ENCODE assay signal across 2 cellular contexts in the genomic region with DNA sequence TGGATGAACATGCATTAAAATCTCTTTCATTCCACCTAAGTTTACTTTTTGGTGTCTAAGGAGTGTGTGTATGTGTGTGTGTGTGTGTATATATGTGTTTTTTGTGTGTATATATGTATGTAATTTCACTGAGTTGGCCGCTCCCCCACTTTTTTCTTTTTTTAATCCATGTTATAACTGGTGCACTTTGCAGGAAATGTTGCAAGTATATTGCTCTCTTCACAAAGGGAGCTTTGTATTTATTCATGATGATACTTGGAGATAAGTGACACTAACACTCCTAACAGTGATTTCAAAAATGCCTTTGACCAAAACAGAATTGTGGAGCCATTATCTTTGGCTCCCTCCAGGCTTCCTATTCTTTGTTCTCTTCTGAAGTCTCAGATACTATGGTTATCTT.
TF ChIP-seq lines count a peak whose summit lies in the region.

No MANE protein-coding gene starts in this region.

TF ChIP-seq in K562, 482 proteins besides CTCF, POLR2A, EP300 and RAD21 (continued from another document):
- TF ChIP-seq CBX3 (IDR thresholded peaks at IDR 0.05; ENCODE audit: borderline replicate concordance in 1 of 2, low read length in 2 of 2) (no peak), JUNB (CRISPR knock-in tag; conservative IDR thresholded peaks at IDR 0.05) (no peak)
- TF ChIP-seq, protein P1, sequence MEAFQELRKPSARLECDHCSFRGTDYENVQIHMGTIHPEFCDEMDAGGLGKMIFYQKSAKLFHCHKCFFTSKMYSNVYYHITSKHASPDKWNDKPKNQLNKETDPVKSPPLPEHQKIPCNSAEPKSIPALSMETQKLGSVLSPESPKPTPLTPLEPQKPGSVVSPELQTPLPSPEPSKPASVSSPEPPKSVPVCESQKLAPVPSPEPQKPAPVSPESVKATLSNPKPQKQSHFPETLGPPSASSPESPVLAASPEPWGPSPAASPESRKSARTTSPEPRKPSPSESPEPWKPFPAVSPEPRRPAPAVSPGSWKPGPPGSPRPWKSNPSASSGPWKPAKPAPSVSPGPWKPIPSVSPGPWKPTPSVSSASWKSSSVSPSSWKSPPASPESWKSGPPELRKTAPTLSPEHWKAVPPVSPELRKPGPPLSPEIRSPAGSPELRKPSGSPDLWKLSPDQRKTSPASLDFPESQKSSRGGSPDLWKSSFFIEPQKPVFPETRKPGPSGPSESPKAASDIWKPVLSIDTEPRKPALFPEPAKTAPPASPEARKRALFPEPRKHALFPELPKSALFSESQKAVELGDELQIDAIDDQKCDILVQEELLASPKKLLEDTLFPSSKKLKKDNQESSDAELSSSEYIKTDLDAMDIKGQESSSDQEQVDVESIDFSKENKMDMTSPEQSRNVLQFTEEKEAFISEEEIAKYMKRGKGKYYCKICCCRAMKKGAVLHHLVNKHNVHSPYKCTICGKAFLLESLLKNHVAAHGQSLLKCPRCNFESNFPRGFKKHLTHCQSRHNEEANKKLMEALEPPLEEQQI (IDR thresholded peaks at IDR 0.05), result no peak
- TF ChIP-seq, protein P2, sequence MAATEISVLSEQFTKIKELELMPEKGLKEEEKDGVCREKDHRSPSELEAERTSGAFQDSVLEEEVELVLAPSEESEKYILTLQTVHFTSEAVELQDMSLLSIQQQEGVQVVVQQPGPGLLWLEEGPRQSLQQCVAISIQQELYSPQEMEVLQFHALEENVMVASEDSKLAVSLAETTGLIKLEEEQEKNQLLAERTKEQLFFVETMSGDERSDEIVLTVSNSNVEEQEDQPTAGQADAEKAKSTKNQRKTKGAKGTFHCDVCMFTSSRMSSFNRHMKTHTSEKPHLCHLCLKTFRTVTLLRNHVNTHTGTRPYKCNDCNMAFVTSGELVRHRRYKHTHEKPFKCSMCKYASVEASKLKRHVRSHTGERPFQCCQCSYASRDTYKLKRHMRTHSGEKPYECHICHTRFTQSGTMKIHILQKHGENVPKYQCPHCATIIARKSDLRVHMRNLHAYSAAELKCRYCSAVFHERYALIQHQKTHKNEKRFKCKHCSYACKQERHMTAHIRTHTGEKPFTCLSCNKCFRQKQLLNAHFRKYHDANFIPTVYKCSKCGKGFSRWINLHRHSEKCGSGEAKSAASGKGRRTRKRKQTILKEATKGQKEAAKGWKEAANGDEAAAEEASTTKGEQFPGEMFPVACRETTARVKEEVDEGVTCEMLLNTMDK (IDR thresholded peaks at IDR 0.05; ENCODE audit: borderline replicate concordance, insufficient read depth, low read depth, low read length, poor library complexity, severe bottlenecking), result no peak

TF ChIP-seq in liver, 16 proteins besides CTCF, POLR2A, EP300 and RAD21 (continued from another document):
- TF ChIP-seq, protein P3, sequence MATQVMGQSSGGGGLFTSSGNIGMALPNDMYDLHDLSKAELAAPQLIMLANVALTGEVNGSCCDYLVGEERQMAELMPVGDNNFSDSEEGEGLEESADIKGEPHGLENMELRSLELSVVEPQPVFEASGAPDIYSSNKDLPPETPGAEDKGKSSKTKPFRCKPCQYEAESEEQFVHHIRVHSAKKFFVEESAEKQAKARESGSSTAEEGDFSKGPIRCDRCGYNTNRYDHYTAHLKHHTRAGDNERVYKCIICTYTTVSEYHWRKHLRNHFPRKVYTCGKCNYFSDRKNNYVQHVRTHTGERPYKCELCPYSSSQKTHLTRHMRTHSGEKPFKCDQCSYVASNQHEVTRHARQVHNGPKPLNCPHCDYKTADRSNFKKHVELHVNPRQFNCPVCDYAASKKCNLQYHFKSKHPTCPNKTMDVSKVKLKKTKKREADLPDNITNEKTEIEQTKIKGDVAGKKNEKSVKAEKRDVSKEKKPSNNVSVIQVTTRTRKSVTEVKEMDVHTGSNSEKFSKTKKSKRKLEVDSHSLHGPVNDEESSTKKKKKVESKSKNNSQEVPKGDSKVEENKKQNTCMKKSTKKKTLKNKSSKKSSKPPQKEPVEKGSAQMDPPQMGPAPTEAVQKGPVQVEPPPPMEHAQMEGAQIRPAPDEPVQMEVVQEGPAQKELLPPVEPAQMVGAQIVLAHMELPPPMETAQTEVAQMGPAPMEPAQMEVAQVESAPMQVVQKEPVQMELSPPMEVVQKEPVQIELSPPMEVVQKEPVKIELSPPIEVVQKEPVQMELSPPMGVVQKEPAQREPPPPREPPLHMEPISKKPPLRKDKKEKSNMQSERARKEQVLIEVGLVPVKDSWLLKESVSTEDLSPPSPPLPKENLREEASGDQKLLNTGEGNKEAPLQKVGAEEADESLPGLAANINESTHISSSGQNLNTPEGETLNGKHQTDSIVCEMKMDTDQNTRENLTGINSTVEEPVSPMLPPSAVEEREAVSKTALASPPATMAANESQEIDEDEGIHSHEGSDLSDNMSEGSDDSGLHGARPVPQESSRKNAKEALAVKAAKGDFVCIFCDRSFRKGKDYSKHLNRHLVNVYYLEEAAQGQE (IDR thresholded peaks at IDR 0.05), result no peak
- TF ChIP-seq, protein P4, sequence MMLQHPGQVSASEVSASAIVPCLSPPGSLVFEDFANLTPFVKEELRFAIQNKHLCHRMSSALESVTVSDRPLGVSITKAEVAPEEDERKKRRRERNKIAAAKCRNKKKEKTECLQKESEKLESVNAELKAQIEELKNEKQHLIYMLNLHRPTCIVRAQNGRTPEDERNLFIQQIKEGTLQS (IDR thresholded peaks at IDR 0.05), result no peak
- TF ChIP-seq FOXA2 (IDR thresholded peaks at IDR 0.05), result no peak
- TF ChIP-seq, protein P5, sequence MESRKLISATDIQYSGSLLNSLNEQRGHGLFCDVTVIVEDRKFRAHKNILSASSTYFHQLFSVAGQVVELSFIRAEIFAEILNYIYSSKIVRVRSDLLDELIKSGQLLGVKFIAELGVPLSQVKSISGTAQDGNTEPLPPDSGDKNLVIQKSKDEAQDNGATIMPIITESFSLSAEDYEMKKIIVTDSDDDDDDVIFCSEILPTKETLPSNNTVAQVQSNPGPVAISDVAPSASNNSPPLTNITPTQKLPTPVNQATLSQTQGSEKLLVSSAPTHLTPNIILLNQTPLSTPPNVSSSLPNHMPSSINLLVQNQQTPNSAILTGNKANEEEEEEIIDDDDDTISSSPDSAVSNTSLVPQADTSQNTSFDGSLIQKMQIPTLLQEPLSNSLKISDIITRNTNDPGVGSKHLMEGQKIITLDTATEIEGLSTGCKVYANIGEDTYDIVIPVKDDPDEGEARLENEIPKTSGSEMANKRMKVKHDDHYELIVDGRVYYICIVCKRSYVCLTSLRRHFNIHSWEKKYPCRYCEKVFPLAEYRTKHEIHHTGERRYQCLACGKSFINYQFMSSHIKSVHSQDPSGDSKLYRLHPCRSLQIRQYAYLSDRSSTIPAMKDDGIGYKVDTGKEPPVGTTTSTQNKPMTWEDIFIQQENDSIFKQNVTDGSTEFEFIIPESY (IDR thresholded peaks at IDR 0.05), result no peak
- no peak for TF ChIP-seq RXRA (IDR thresholded peaks at IDR 0.05)
- no peak for TF ChIP-seq HNF4G (IDR thresholded peaks at IDR 0.05)
- TF ChIP-seq, protein P6, sequence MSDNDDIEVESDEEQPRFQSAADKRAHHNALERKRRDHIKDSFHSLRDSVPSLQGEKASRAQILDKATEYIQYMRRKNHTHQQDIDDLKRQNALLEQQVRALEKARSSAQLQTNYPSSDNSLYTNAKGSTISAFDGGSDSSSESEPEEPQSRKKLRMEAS (IDR thresholded peaks at IDR 0.05), result no peak
- no peak for TF ChIP-seq JUND (IDR thresholded peaks at IDR 0.05)
- no peak for TF ChIP-seq TAF1 (conservative IDR thresholded peaks at IDR 0.05)
- TF ChIP-seq EGR1 (IDR thresholded peaks at IDR 0.05; ENCODE audit: low read depth in 2 of 2), result no peak
